In genomic region chr5:140346348-140347221, GRCh38 we compare ENCODE assay signal across 2 cellular contexts.
TF ChIP-seq lines count a peak whose summit lies in the region.

Gene HBEGF (minus strand): TSS chr5:140346603. CDS start chr5:140346328, 275 bp downstream.

TF ChIP-seq in HEK293, 187 proteins besides CTCF, POLR2A, EP300 and RAD21 (continued from another document and continues in another):
- TF ChIP-seq AEBP2 (tag by site-specific recombination; IDR thresholded peaks at IDR 0.05; ENCODE audit: borderline replicate concordance) (no peak), ZNF114 (tag by site-specific recombination; IDR thresholded peaks at IDR 0.05) (no peak), ZNF76 (tag by site-specific recombination; IDR thresholded peaks at IDR 0.05; ENCODE audit: borderline replicate concordance, low read depth) (no peak), ZNF747 (tag by site-specific recombination; IDR thresholded peaks at IDR 0.05) (no peak), ELK4 (IDR thresholded peaks at IDR 0.05; ENCODE audit: borderline replicate concordance, low read depth, low read length) (no peak), ZNF645 (tag by site-specific recombination; IDR thresholded peaks at IDR 0.05) (no peak), GLIS2 (tag by site-specific recombination; IDR thresholded peaks at IDR 0.05) (peak; percentile 37), ZNF837 (tag by site-specific recombination; IDR thresholded peaks at IDR 0.05) (0 out of 2 replicates have a peak, but pooled peaks have one; percentile 72), ZNF202 (tag by site-specific recombination; IDR thresholded peaks at IDR 0.05; ENCODE audit: borderline replicate concordance) (no peak), ZNF148 (tag by site-specific recombination; IDR thresholded peaks at IDR 0.05; ENCODE audit: borderline replicate concordance) (no peak), ZNF596 (tag by site-specific recombination; IDR thresholded peaks at IDR 0.05) (no peak), ZNF473 (tag by site-specific recombination; IDR thresholded peaks at IDR 0.05) (no peak), ZNF660 (tag by site-specific recombination; IDR thresholded peaks at IDR 0.05) (0 out of 2 replicates have a peak, but pooled peaks have one; percentile 79), ZNF555 (tag by site-specific recombination; conservative IDR thresholded peaks at IDR 0.05) (no peak), ZNF548 (tag by site-specific recombination; IDR thresholded peaks at IDR 0.05) (no peak), ZNF426 (tag by site-specific recombination; IDR thresholded peaks at IDR 0.05) (no peak), ZNF792 (tag by site-specific recombination; IDR thresholded peaks at IDR 0.05) (no peak), SP2 (tag by site-specific recombination; IDR thresholded peaks at IDR 0.05) (peak; percentile 56), ZNF692 (tag by site-specific recombination; IDR thresholded peaks at IDR 0.05) (peak; percentile 71; the same call in 1 of the 2 replicates)

TF ChIP-seq in K562, 482 proteins besides CTCF, POLR2A, EP300 and RAD21 (continued from another document and continues in another):
- TF ChIP-seq SFPQ (IDR thresholded peaks at IDR 0.05; ENCODE audit: low read depth, low read length) (no peak), PBX2 (CRISPR knock-in tag; IDR thresholded peaks at IDR 0.05; ENCODE audit: low read depth) (peak; percentile 85), PBX2 (tag; conservative IDR thresholded peaks at IDR 0.05; ENCODE audit: low read depth) (peak; percentile 80), ZNF3 (CRISPR knock-in tag; IDR thresholded peaks at IDR 0.05) (no peak), NFIC (IDR thresholded peaks at IDR 0.05) (0 out of 2 replicates have a peak, but pooled peaks have one; percentile 7), PPARD (CRISPR knock-in tag; IDR thresholded peaks at IDR 0.05) (no peak), ESRRA (IDR thresholded peaks at IDR 0.05; ENCODE audit: borderline replicate concordance, low read depth) (peak; percentile 26; the same call in 1 of the 2 replicates), BRCA1 (IDR thresholded peaks at IDR 0.05) (no peak), BRCA1 (CRISPR knock-in tag; IDR thresholded peaks at IDR 0.05) (no peak), FOXP4 (CRISPR knock-in tag; IDR thresholded peaks at IDR 0.05; ENCODE audit: borderline replicate concordance) (no peak), ZNF212 (CRISPR knock-in tag; IDR thresholded peaks at IDR 0.05) (no peak), MECOM (CRISPR knock-in tag; IDR thresholded peaks at IDR 0.05) (no peak), NCOA1 (IDR thresholded peaks at IDR 0.05; ENCODE audit: low read depth) (no peak), FOS (IDR thresholded peaks at IDR 0.05; ENCODE audit: extremely low read depth, insufficient read length) (no peak), U2AF2 (optimal IDR thresholded peaks at IDR 0.05; ENCODE audit: low read depth, low read length) (no peak), ZNF589 (CRISPR knock-in tag; IDR thresholded peaks at IDR 0.05; ENCODE audit: low read depth) (no peak), KDM1A (IDR thresholded peaks at IDR 0.05) (no peak), STAT5A (IDR thresholded peaks at IDR 0.05; ENCODE audit: borderline replicate concordance, low read length) (no peak), C11orf30 (IDR thresholded peaks at IDR 0.05; ENCODE audit: low read depth) (no peak), MED1 (CRISPR knock-in tag; IDR thresholded peaks at IDR 0.05; ENCODE audit: borderline replicate concordance) (no peak), POLR2AphosphoS2 (IDR thresholded peaks at IDR 0.05; ENCODE audit: low read length) (no peak), TOE1 (IDR thresholded peaks at IDR 0.05; ENCODE audit: borderline replicate concordance) (no peak), TOE1 (CRISPR knock-in tag; IDR thresholded peaks at IDR 0.05; ENCODE audit: borderline replicate concordance, low read depth) (no peak), CEBPZ (IDR thresholded peaks at IDR 0.05; ENCODE audit: borderline replicate concordance, low read depth, low read length) (no peak), ZNF436 (CRISPR knock-in tag; IDR thresholded peaks at IDR 0.05) (no peak), RREB1 (CRISPR knock-in tag; IDR thresholded peaks at IDR 0.05) (no peak)
